In the genomic region with DNA sequence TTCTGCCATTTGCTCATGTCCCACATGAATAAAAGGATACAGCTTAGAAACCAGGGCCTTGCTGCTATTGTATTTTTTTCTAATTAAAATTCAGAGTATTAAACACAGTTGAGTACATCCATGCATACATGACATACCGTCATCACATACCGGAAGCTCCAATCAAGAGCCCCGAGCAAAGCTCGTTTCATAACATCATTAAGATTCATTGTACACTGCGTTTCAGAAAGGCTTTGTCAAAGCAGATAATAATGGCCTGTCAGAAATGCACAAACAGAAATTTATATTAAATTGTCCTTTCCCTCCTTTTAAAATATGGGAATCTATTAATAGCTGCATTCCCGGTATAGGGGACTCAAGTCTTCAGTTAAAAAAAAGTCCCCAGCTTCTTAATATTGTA, we compare ENCODE assay signal across 15 cellular contexts.
DNase-seq lines count a peak whose midpoint lies in the region; ATAC-seq and TF ChIP-seq lines count a peak whose summit lies in the region.
"Had no signal": no experiment of that assay in that cellular context is flagged by ENCODE, and none has a peak within 500 bp of the region (broad histone marks: within the 10 kb centered on the region; RNA-seq: fewer than 3 reads in every experiment).

No MANE protein-coding gene starts in this region.

- H3K36me3 ChIP-seq in hepatocyte (replicated peaks; ENCODE audit: insufficient read depth, low read depth) (no peaks in the 10 kb centered on the region), WERI-Rb-1 (no peaks in the 10 kb centered on the region)

- TF ChIP-seq CTCF in VCaP (conservative IDR thresholded peaks at IDR 0.05), result no peak
- TF ChIP-seq CTCF in hepatocyte (IDR thresholded peaks at IDR 0.05; ENCODE audit: poor library complexity), result no peak
- TF ChIP-seq CTCF in WERI-Rb-1 (IDR thresholded peaks at IDR 0.05; ENCODE audit: low read depth, low read length), result no peak

- 0 out of 2 replicates have a peak overlapping the region, but pooled peaks have one; percentile 11 for H3K27ac ChIP-seq in VCaP
- peak overlapping the region; percentile 19 for H3K27ac ChIP-seq in hepatocyte
- no peak overlapping the region for H3K27ac ChIP-seq in WERI-Rb-1

- H3K27me3 ChIP-seq in hepatocyte (no peaks in the 10 kb centered on the region), WERI-Rb-1 (ENCODE audit: insufficient read depth, low read depth, severe bottlenecking) (no peaks in the 10 kb centered on the region)

- H3K4me1 ChIP-seq in hepatocyte (ENCODE audit: insufficient read depth), result no peaks in the 10 kb centered on the region

- no peaks in the 10 kb centered on the region for H3K9me2 ChIP-seq in hepatocyte (replicated peaks; ENCODE audit: insufficient read depth)

- no peaks in the 10 kb centered on the region for H3K79me2 ChIP-seq in hepatocyte

- no peak for ATAC-seq in GM21576 (IDR thresholded peaks at IDR 0.05; ENCODE audit: unreplicated experiment)
- ATAC-seq in GM18517 (IDR thresholded peaks at IDR 0.05; ENCODE audit: unreplicated experiment), result no peak
- ATAC-seq in stimulated activated naive CD8-positive, alpha-beta T cell treated with anti-CD3 and anti-CD28 coated beads, Interleukin-15, Interleukin-2, amounts not matched to agents 100 U/mL and 50 U/mL, for 24 hours, result no peak

- no peaks in the 10 kb centered on the region for H4K20me1 ChIP-seq in hepatocyte (ENCODE audit: insufficient read depth, poor library complexity, severe bottlenecking)

- H3K9me3 ChIP-seq in hepatocyte (ENCODE audit: low read depth), result no peaks in the 10 kb centered on the region
- H3K9me3 ChIP-seq in WERI-Rb-1 (ENCODE audit: severe bottlenecking), result no peaks in the 10 kb centered on the region

- DNase-seq in NCI-H1417 treated with DMSO at 0.1 percent for 48 hours (lab: John Stamatoyannopoulos, UW), result peak; percentile 93
- DNase-seq in hepatocyte (ENCODE audit: low spot score), result no peak
- peak; percentile 33 for DNase-seq in renal cortical epithelial cell (ENCODE audit: low read depth)
- DNase-seq in WERI-Rb-1, result no peak
- DNase-seq in stimulated activated naive CD8-positive, alpha-beta T cell treated with anti-CD3 and anti-CD28 coated beads, Interleukin-15, Interleukin-2, amounts not matched to agents 100 U/mL and 50 U/mL, for 24 hours, result no peak
- DNase-seq: activated CD4-positive, alpha-beta memory T cell treated with anti-CD3 and anti-CD28 coated beads for 36 hours; amniotic stem cell; DND-41; MM.1S; NCI-H524; stimulated activated CD4-positive, alpha-beta T cell treated with anti-CD3 and anti-CD28 coated beads, Interleukin-2, amount 100 ng/mL, for 24 hours; stimulated activated CD8-positive, alpha-beta memory T cell treated with anti-CD3 and anti-CD28 coated beads, Interleukin-4, amount 100 ng/mL, for 48 hours had no signal

- H2AFZ ChIP-seq in hepatocyte, result no peak overlapping the region

- peak overlapping the region; percentile 41 for H3K4me2 ChIP-seq in hepatocyte

- H3K4me3 ChIP-seq in hepatocyte (no peak overlapping the region), WERI-Rb-1 (ENCODE audit: low read depth, low read length) (no peak overlapping the region)

- 62% methylated on average over 6 of the region's 6 CpGs for WGBS in hepatocyte (ENCODE audit: low lambda C conversion rate, missing lambda C conversion rate)

Comparison
In these comparisons a context has a peak if more than half of its experiments do, and no peak if none do; other contexts are left out.
1. DNase-seq: peak in NCI-H1417 treated with DMSO at 0.1 percent for 48 hours (single experiment) and renal cortical epithelial cell (single experiment); none in hepatocyte (single experiment), WERI-Rb-1 (single experiment) and stimulated activated naive CD8-positive, alpha-beta T cell treated with anti-CD3 and anti-CD28 coated beads, Interleukin-15, Interleukin-2, amounts not matched to agents 100 U/mL and 50 U/mL, for 24 hours (single experiment).